ENCODE assay signal across 8 cellular contexts in the genomic region with DNA sequence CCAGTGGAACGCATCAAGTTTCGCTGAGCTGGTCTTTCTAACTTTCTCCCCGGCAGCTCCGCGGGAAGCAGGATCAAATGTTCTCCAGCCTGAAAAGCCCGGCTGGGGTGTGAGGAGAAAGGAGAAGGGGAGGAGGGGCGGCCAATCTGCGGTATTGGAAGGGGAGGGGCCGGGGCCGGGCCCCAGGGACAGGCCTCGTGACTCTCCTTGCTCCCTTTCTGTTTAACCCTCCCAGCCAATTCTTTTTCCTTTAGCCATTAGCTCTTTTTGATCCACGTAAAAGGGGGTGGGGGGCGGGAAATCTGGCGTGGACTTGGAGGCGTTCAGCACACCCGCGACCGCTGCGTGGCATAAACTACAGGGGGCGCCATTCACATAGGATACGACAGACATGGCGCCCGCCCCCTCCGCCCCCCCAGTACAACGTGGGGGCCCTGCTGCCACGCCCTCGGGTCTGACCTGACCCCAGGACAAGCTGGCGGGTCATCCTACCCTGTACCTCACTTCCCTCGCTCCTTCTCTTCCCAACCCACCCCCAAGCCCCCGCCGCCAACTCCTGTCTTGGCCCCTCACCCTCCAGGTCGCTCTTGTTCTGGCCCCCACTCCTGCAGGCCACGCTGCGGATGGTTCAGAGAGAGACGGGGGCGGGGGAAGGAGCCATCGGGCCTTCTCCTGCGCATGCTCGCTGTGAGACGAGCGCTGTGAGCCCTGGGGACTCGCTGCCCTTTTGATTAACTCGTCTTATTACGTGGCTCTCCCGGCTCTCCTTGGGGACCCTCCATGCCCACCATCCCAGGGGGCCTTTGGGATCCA. TPM values are rescaled to one million over a fixed set of nuclear protein-coding genes. Genes with fewer than 3 reads are reported as not detected.
A peak's percentile ranks its signal among the peaks of the same experiment; 100 is the strongest.
DNase-seq lines count a peak whose midpoint lies in the region; ATAC-seq and TF ChIP-seq lines count a peak whose summit lies in the region.

No MANE protein-coding gene starts in this region.

- no peak for TF ChIP-seq EP300 in gastroesophageal sphincter (IDR thresholded peaks at IDR 0.05)

- DNase-seq in DMS53 (lab: John Stamatoyannopoulos, UW), result peak; percentile 85
- DNase-seq in Peyer's patch, result peak; percentile 72 to 88 (median 81)
- peak; percentile 73 for DNase-seq in activated gamma-delta T cell treated with anti-CD3 and anti-CD28 coated beads, Interleukin-2, amount 50 U/mL, for 16 hours (ENCODE audit: low read depth)
- DNase-seq in non-pigmented ciliary epithelial cell (ENCODE audit: low read depth), result peak; percentile 57
- no peak for DNase-seq in NOMO-1 treated with dmso at 0.1 percent for 144 hours (lab: John Stamatoyannopoulos, UW; ENCODE audit: unreplicated experiment)

- peak overlapping the region; percentile 61 to 79 for H3K9ac ChIP-seq in stomach smooth muscle (ENCODE audit: low read length in 2 of 2)

- H3K27ac ChIP-seq in Peyer's patch (peak overlapping the region; percentile 15 to 71 (median 52)), gastroesophageal sphincter (peak overlapping the region in 3 of 4 donors; percentile 79 to 82 (median 82)), stomach smooth muscle (ENCODE audit: low read length) (peak overlapping the region; percentile 84)

- peak; percentile 49 for ATAC-seq in HG02571 (IDR thresholded peaks at IDR 0.05; ENCODE audit: unreplicated experiment)
- ATAC-seq in gastroesophageal sphincter, result peak; percentile 92

- 0% methylated on average over 13 of the region's 45 CpGs for WGBS in gastroesophageal sphincter (ENCODE audit: low coverage in 1 of 2), 2 donors

- H3K9me3 ChIP-seq in Peyer's patch, result no peaks in the 10 kb centered on the region
- H3K9me3 ChIP-seq in gastroesophageal sphincter, result no peaks in the 10 kb centered on the region
- no peaks in the 10 kb centered on the region for H3K9me3 ChIP-seq in stomach smooth muscle (ENCODE audit: control insufficient read depth in 2 of 2, low read length in 2 of 2)

- H3K27me3 ChIP-seq in Peyer's patch (no peaks in the 10 kb centered on the region), gastroesophageal sphincter (no peaks in the 10 kb centered on the region), stomach smooth muscle (ENCODE audit: control insufficient read depth in 1 of 2, insufficient read depth in 2 of 2, low read length in 2 of 2) (no peaks in the 10 kb centered on the region)

- TF ChIP-seq POLR2A in Peyer's patch (IDR thresholded peaks at IDR 0.05), result no peak
- no peak for TF ChIP-seq POLR2A in gastroesophageal sphincter (IDR thresholded peaks at IDR 0.05)

- H3K36me3 ChIP-seq in Peyer's patch, result no peaks in the 10 kb centered on the region
- H3K36me3 ChIP-seq in gastroesophageal sphincter, result no peaks in the 10 kb centered on the region
- H3K36me3 ChIP-seq in stomach smooth muscle (ENCODE audit: control insufficient read depth in 2 of 2, insufficient read depth in 2 of 2, low read length in 2 of 2), result no peaks in the 10 kb centered on the region

- peak; percentile 44 to 65 (median 53) for TF ChIP-seq CTCF in Peyer's patch (IDR thresholded peaks at IDR 0.05)
- peak in 3 of 4 experiments; percentile 72 to 91 (median 83) for TF ChIP-seq CTCF in gastroesophageal sphincter (IDR thresholded peaks at IDR 0.05)

- H3K4me3 ChIP-seq in Peyer's patch (peak overlapping the region; percentile 34 to 53 (median 47)), gastroesophageal sphincter (peak overlapping the region; percentile 41 to 60), stomach smooth muscle (ENCODE audit: low read length in 2 of 2) (peak overlapping the region; percentile 65 to 74)

- H3K4me1 ChIP-seq in Peyer's patch (peaks cover 0 to 8% (median 0%) of the 10 kb centered on the region in 4 donors), gastroesophageal sphincter (peaks cover 0 to 22% (median 0%) of the 10 kb centered on the region in 3 donors), stomach smooth muscle (ENCODE audit: control insufficient read depth, insufficient read depth, low read length) (peaks cover 15% of the 10 kb centered on the region)

RNA-seq across cellular contexts. Expression of gene MDGA1, which starts 7.8 kb away (rescaled TPM):
- total RNA-seq in Peyer's patch (1 to 10 TPM in 3 of 4 donors, under 1 TPM in 1; 0.35 to 4.3 (median 4.1) TPM), gastroesophageal sphincter (1 to 10 TPM in 3 of 4 donors, under 1 TPM in 1; 0.93 to 8.5 (median 3.7) TPM)
